In the genomic region with DNA sequence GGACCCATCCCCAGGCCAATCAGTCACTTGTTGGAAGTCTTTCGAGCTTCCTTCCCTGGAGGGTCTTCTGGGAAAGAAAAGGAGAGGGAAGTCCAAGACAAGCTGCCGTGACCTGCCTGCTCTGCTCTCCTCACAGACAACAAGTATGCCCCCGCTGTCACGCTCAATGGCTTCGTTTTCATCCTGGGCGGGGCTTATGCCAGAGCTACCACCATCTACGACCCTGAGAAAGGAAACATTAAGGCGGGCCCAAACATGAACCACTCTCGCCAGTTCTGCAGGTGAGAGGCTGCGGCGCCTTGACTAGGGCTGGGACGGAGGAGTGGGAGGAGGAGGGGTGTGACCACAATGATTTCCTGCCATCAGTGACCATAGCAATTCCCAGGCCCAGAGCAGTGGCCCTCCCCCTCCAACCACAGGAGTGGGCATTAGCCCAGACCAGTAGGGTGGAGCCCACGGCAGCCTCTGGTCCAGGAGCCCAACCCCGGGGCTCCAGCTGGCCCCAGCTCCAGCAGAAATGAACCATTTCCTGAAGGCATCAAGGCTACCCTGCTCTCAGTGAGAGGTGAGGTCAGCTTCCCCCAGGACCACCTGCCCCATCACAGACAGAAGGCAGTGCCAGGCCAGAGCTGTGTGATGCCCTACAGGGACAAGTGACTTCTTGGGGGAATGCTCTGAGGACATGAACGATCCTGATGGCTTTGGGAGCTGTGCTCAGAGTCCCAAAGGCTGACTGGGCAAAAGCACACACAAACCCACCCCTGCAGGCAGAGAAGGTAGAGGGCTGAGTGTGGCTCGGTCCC, we compare ENCODE assay signal across 2 cellular contexts.
TF ChIP-seq lines count a peak whose summit lies in the region.

No MANE protein-coding gene starts in this region.

TF ChIP-seq in GM23338, 12 proteins besides CTCF, POLR2A, EP300 and RAD21 (continues in another document):
- TF ChIP-seq STAT1 (IDR thresholded peaks at IDR 0.05; ENCODE audit: unreplicated experiment), result no peak
- TF ChIP-seq, protein P1, sequence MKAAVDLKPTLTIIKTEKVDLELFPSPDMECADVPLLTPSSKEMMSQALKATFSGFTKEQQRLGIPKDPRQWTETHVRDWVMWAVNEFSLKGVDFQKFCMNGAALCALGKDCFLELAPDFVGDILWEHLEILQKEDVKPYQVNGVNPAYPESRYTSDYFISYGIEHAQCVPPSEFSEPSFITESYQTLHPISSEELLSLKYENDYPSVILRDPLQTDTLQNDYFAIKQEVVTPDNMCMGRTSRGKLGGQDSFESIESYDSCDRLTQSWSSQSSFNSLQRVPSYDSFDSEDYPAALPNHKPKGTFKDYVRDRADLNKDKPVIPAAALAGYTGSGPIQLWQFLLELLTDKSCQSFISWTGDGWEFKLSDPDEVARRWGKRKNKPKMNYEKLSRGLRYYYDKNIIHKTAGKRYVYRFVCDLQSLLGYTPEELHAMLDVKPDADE (IDR thresholded peaks at IDR 0.05), result no peak
- TF ChIP-seq ZNF114 (CRISPR knock-in tag; IDR thresholded peaks at IDR 0.05), result no peak
- TF ChIP-seq EZH2phosphoT487 (IDR thresholded peaks at IDR 0.05; ENCODE audit: unreplicated experiment), result no peak
- TF ChIP-seq POLR2AphosphoS5 (IDR thresholded peaks at IDR 0.05; ENCODE audit: low read depth), result no peak
- no peak for TF ChIP-seq NANOG (IDR thresholded peaks at IDR 0.05; ENCODE audit: borderline replicate concordance)
- TF ChIP-seq, protein P2, sequence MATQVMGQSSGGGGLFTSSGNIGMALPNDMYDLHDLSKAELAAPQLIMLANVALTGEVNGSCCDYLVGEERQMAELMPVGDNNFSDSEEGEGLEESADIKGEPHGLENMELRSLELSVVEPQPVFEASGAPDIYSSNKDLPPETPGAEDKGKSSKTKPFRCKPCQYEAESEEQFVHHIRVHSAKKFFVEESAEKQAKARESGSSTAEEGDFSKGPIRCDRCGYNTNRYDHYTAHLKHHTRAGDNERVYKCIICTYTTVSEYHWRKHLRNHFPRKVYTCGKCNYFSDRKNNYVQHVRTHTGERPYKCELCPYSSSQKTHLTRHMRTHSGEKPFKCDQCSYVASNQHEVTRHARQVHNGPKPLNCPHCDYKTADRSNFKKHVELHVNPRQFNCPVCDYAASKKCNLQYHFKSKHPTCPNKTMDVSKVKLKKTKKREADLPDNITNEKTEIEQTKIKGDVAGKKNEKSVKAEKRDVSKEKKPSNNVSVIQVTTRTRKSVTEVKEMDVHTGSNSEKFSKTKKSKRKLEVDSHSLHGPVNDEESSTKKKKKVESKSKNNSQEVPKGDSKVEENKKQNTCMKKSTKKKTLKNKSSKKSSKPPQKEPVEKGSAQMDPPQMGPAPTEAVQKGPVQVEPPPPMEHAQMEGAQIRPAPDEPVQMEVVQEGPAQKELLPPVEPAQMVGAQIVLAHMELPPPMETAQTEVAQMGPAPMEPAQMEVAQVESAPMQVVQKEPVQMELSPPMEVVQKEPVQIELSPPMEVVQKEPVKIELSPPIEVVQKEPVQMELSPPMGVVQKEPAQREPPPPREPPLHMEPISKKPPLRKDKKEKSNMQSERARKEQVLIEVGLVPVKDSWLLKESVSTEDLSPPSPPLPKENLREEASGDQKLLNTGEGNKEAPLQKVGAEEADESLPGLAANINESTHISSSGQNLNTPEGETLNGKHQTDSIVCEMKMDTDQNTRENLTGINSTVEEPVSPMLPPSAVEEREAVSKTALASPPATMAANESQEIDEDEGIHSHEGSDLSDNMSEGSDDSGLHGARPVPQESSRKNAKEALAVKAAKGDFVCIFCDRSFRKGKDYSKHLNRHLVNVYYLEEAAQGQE (IDR thresholded peaks at IDR 0.05; ENCODE audit: unreplicated experiment), result no peak
- no peak for TF ChIP-seq ZNF331 (CRISPR knock-in tag; IDR thresholded peaks at IDR 0.05; ENCODE audit: low read depth)
- TF ChIP-seq JUNB (IDR thresholded peaks at IDR 0.05; ENCODE audit: unreplicated experiment), result no peak

TF ChIP-seq in K562, 482 proteins besides CTCF, POLR2A, EP300 and RAD21:
- TF ChIP-seq, protein P3, sequence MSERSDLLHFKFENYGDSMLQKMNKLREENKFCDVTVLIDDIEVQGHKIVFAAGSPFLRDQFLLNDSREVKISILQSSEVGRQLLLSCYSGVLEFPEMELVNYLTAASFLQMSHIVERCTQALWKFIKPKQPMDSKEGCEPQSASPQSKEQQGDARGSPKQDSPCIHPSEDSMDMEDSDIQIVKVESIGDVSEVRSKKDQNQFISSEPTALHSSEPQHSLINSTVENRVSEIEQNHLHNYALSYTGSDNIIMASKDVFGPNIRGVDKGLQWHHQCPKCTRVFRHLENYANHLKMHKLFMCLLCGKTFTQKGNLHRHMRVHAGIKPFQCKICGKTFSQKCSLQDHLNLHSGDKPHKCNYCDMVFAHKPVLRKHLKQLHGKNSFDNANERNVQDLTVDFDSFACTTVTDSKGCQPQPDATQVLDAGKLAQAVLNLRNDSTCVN (CRISPR knock-in tag; IDR thresholded peaks at IDR 0.05), result no peak
- no peak for TF ChIP-seq ZNF717 (CRISPR knock-in tag; IDR thresholded peaks at IDR 0.05)
- no peak for TF ChIP-seq ZNF316 (IDR thresholded peaks at IDR 0.05)
- TF ChIP-seq NFE2L1 (tag; IDR thresholded peaks at IDR 0.05; ENCODE audit: borderline replicate concordance, low read depth), result no peak
- no peak for TF ChIP-seq ZNF23 (CRISPR knock-in tag; IDR thresholded peaks at IDR 0.05)
- TF ChIP-seq CBX1 (IDR thresholded peaks at IDR 0.05; ENCODE audit: low read depth), result no peak
- TF ChIP-seq ZNF436 (CRISPR knock-in tag; IDR thresholded peaks at IDR 0.05), result no peak
- no peak for TF ChIP-seq SLC30A9 (CRISPR knock-in tag; IDR thresholded peaks at IDR 0.05)
- no peak for TF ChIP-seq ZNF174 (CRISPR knock-in tag; IDR thresholded peaks at IDR 0.05)
